ENCODE assay signal across 8 cellular contexts in genomic region chr17:50027639-50028206, GRCh38.
DNase-seq lines count a peak whose midpoint lies in the region; ATAC-seq lines count a peak whose summit lies in the region.

No MANE protein-coding gene starts in this region.

- DNase-seq in DMS53 (lab: John Stamatoyannopoulos, UW), result peak; percentile 60
- no peak for DNase-seq in DMS53 treated with DMSO at 0.1 percent for 48 hours (lab: John Stamatoyannopoulos, UW; ENCODE audit: unreplicated experiment)
- peak; percentile 70 to 79 for DNase-seq in SW 1271 (lab: John Stamatoyannopoulos, UW)
- DNase-seq in foreskin melanocyte, result peak; percentile 89
- peak; percentile 35 for DNase-seq in retina
- no peak for DNase-seq in GM19238 (ENCODE audit: insufficient read length, low spot score)
- no peak for DNase-seq in inferior parietal cortex (ENCODE audit: extremely low spot score)

- no peak for ATAC-seq in HG03565 (IDR thresholded peaks at IDR 0.05; ENCODE audit: unreplicated experiment)

Comparison
In these comparisons a context has a peak if more than half of its experiments do, and no peak if none do; other contexts are left out.
1. DNase-seq: peak in DMS53 (single experiment), SW 1271 (2 of 2), foreskin melanocyte (single experiment) and retina (single experiment); none in DMS53 treated with DMSO at 0.1 percent for 48 hours (single experiment), GM19238 (single experiment) and inferior parietal cortex (single experiment).